8 cellular contexts compared by ENCODE assay signal in the genomic region with DNA sequence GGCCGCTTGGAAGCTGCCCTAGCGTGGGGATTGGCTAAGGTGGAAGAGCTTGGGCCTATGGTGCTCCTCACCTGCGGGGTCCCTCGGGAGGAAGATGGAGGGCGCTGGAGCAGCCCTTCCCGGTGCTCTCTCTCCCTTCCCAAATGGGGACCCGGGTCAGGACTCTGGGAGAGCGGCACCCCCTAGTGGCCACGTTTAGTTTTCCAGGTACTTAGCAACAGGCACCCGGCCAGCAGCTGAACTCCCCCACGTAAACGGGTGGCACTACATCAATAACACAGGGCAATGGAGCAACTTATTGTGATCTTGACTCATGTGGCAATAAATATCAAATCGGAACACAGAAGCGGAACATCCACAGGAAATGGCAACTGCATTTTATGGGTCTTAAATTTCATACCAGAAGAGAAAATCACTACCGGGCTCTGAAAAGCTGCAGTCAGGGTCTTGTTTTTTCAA.
DNase-seq lines count a peak whose midpoint lies in the region; ATAC-seq, FAIRE-seq and TF ChIP-seq lines count a peak whose summit lies in the region.

No MANE protein-coding gene starts in this region.

- H3K36me3 ChIP-seq in SJSA1 (no peaks in the 10 kb centered on the region), lung (ENCODE audit: control insufficient read depth in 2 of 2, insufficient read depth in 2 of 2, low read length in 2 of 2) (no peaks in the 10 kb centered on the region)

- H3K4me1 ChIP-seq in SJSA1 (replicated peaks) (no peaks in the 10 kb centered on the region), lung (ENCODE audit: control insufficient read depth in 2 of 2, insufficient read depth in 2 of 2, low read length in 2 of 2) (no peaks in the 10 kb centered on the region)

- peak; percentile 89 for FAIRE-seq in GM19239 (lab: Jason Lieb, UNC)

- ATAC-seq in lung (ENCODE audit: insufficient read depth, low FRiP score) = no peak
- ATAC-seq in HG03469 (IDR thresholded peaks at IDR 0.05; ENCODE audit: unreplicated experiment) = no peak

- H3K4me3 ChIP-seq in SJSA1 = no peak overlapping the region
- no peak overlapping the region for H3K4me3 ChIP-seq in lung

- 15 to 17% methylated on average over 15 of the region's 15 CpGs for WGBS in lung, 2 donors

- peak; percentile 11 for DNase-seq in CMK (ENCODE audit: low read depth)
- DNase-seq in GM19239 (ENCODE audit: insufficient read length, low spot score) = peak; percentile 37
- DNase-seq in KG1 (lab: John Stamatoyannopoulos, UW) = peak; percentile 18
- DNase-seq in SJSA1 (ENCODE audit: low read depth in 1 of 2, low spot score in 2 of 2) = peak; percentile 14 to 48
- peak; percentile 63 to 65 for DNase-seq in dermis microvascular lymphatic vessel endothelial cell (ENCODE audit: low read depth in 2 of 2)
- DNase-seq in lung (ENCODE audit: low spot score) = peak; percentile 39
- peak; percentile 11 to 20 for DNase-seq in stimulated activated CD8-positive, alpha-beta memory T cell treated with anti-CD3 and anti-CD28 coated beads, Interleukin-7, amount 100 ng/mL, for 48 hours (ENCODE audit: extremely low read depth in 1 of 2, low read depth in 1 of 2)

- H3K9me3 ChIP-seq in SJSA1 (replicated peaks) (no peaks in the 10 kb centered on the region), lung (ENCODE audit: control insufficient read depth in 2 of 2, insufficient read depth in 1 of 2, low read length in 1 of 2) (no peaks in the 10 kb centered on the region)

- no peaks in the 10 kb centered on the region for H3K27me3 ChIP-seq in SJSA1 (replicated peaks)
- H3K27me3 ChIP-seq in lung (ENCODE audit: control insufficient read depth, insufficient read depth) = no peaks in the 10 kb centered on the region

- TF ChIP-seq CTCF in lung (IDR thresholded peaks at IDR 0.05; ENCODE audit: control extremely low read depth, extremely low read depth) = peak; percentile 10

- H3K27ac ChIP-seq in SJSA1 (no peak overlapping the region), lung (ENCODE audit: low read depth in 1 of 2, low read length in 1 of 2) (no peak overlapping the region)

Comparison
In these comparisons a context has a peak if more than half of its experiments do, and no peak if none do; other contexts are left out.
1. DNase-seq: peak in every context shown above with its lines; median percentile 64 in dermis microvascular lymphatic vessel endothelial cell; 39 in lung; 37 in GM19239; 31 in SJSA1; 18 in KG1; 16 in stimulated activated CD8-positive, alpha-beta memory T cell treated with anti-CD3 and anti-CD28 coated beads, Interleukin-7, amount 100 ng/mL, for 48 hours; 11 in CMK.